In the genomic region with DNA sequence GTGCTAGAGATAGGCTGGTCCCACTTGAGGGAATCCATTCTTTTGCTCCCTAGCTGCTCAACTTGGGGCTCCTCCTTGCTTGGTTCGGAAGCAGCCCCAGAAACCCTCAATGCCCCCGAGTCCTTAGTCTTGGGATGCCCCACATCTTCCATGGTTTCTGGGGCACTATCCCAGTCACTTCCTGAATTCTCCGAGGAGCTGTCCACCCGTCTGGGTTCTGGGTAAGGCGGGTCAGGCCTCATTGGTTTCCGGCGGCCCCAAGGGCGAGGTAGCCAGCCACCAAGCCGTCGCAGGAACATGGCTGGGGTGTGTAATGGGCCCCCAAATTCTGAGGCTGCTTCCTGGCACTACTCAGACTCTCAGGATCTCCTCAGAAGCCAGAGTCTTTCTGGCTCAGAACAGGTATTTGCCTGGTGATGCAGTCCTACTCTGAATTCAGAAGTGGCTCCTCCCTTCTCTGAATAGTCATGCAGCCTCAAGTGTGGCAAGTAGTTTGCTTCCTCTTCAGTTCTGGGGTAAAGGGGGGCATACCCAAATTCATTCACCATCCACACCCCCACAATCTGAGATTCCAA, we compare ENCODE assay signal across 8 cellular contexts. TPM values are rescaled to one million over a fixed set of nuclear protein-coding genes. Genes with fewer than 3 reads are reported as not detected.
DNase-seq lines count a peak whose midpoint lies in the region; ATAC-seq and TF ChIP-seq lines count a peak whose summit lies in the region.

No MANE protein-coding gene starts in this region.

- H3K27ac ChIP-seq in SK-N-MC (no peak overlapping the region), esophagus (ENCODE audit: low read depth in 2 of 2, low read length in 1 of 2) (peak overlapping the region; percentile 94 to 95)

- H3K4me3 ChIP-seq in SK-N-MC (peak overlapping the region; percentile 98), esophagus (ENCODE audit: low read depth in 1 of 2, low read length in 2 of 2) (peak overlapping the region; percentile 71 to 88)

- peaks cover 2% of the 10 kb centered on the region for H3K36me3 Mint-ChIP-seq in neural crest cell (ENCODE audit: low read depth)

- no peaks in the 10 kb centered on the region for H3K27me3 ChIP-seq in esophagus (ENCODE audit: control insufficient read depth in 1 of 2, insufficient read depth in 2 of 2, low read length in 2 of 2)

- peak overlapping the region; percentile 93 for H3K4me3 Mint-ChIP-seq in neural crest cell

- H3K9ac ChIP-seq in SK-N-MC (ENCODE audit: insufficient read length), result peak overlapping the region; percentile 93

- H3K9me3 ChIP-seq in SK-N-MC (ENCODE audit: low read depth, low read length), result no peaks in the 10 kb centered on the region
- no peaks in the 10 kb centered on the region for H3K9me3 ChIP-seq in esophagus (ENCODE audit: control insufficient read depth in 2 of 2, insufficient read depth in 1 of 2, low read depth in 1 of 2, low read length in 1 of 2)

- no peaks in the 10 kb centered on the region for H3K27me3 Mint-ChIP-seq in neural crest cell (ENCODE audit: low read depth)

- no peaks in the 10 kb centered on the region for H3K9me3 Mint-ChIP-seq in neural crest cell

- peaks cover 15 to 21% of the 10 kb centered on the region in 2 donors for H3K4me1 ChIP-seq in esophagus (ENCODE audit: control insufficient read depth in 2 of 2, insufficient read depth in 2 of 2, low read length in 1 of 2)

- no peak for TF ChIP-seq CTCF in neural crest cell (conservative IDR thresholded peaks at IDR 0.05)

- peaks cover 62% of the 10 kb centered on the region for H3K4me1 Mint-ChIP-seq in neural crest cell

- ATAC-seq in HG02870 (IDR thresholded peaks at IDR 0.05; ENCODE audit: unreplicated experiment) (no peak), HG02678 (IDR thresholded peaks at IDR 0.05; ENCODE audit: unreplicated experiment) (no peak)

- peak overlapping the region; percentile 94 for H3K27ac Mint-ChIP-seq in neural crest cell (ENCODE audit: unreplicated experiment)

- H3K36me3 ChIP-seq in SK-N-MC (ENCODE audit: insufficient read depth, low read length) (peaks cover 20% of the 10 kb centered on the region), esophagus (ENCODE audit: control insufficient read depth in 2 of 2, insufficient read depth in 2 of 2, low read length in 1 of 2) (peaks cover 0 to 13% of the 10 kb centered on the region in 2 donors)

- peak; percentile 19 for DNase-seq in SKM-1 treated with dmso at 0.1 percent for 144 hours (lab: John Stamatoyannopoulos, UW; ENCODE audit: unreplicated experiment)
- DNase-seq in SKM-1 (lab: John Stamatoyannopoulos, UW; ENCODE audit: unreplicated experiment), result no peak
- DNase-seq in SK-N-MC (ENCODE audit: low read depth, low spot score), result no peak
- DNase-seq in neural crest cell (ENCODE audit: low read depth, low spot score), result no peak
- no peak for DNase-seq in NCI-H1105 treated with DMSO at 0.1 percent for 48 hours (lab: John Stamatoyannopoulos, UW)

- 14 to 17% methylated on average over 10 of the region's 10 CpGs for WGBS in esophagus, 2 donors

RNA-seq across cellular contexts. Expression of gene C6orf47, which starts 0.8 kb away (rescaled TPM):
- polyA plus RNA-seq in esophagus, result 10 to 100 TPM; 20.6 to 21.1 TPM
- 23.5 TPM in 2 replicates for total RNA-seq in neural crest cell

RNA-seq across cellular contexts. Expression of gene APOM, which starts 4.0 kb away (rescaled TPM):
- polyA plus RNA-seq in esophagus, result 1 to 10 TPM; 4.3 to 6.0 TPM
- 3.8 and 4.2 TPM in 2 replicates for total RNA-seq in neural crest cell

RNA-seq across cellular contexts. Expression of gene GPANK1, which starts 5.1 kb away (rescaled TPM):
- 10 to 100 TPM; 10.2 to 10.4 TPM for polyA plus RNA-seq in esophagus
- total RNA-seq in neural crest cell, result 16.8 and 17.6 TPM in 2 replicates

RNA-seq across cellular contexts. Expression of gene CSNK2B, which starts 6.1 kb away (rescaled TPM):
- 100 to 1,000 TPM; 140 to 187 TPM for polyA plus RNA-seq in esophagus
- total RNA-seq in neural crest cell, result 185 and 188 TPM in 2 replicates

RNA-seq across cellular contexts. Expression of gene BAG6, which starts 7.3 kb away (rescaled TPM):
- polyA plus RNA-seq in esophagus, result 100 to 1,000 TPM; 158 to 259 TPM
- total RNA-seq in neural crest cell, result 439 and 459 TPM in 2 replicates
